In the genomic region with DNA sequence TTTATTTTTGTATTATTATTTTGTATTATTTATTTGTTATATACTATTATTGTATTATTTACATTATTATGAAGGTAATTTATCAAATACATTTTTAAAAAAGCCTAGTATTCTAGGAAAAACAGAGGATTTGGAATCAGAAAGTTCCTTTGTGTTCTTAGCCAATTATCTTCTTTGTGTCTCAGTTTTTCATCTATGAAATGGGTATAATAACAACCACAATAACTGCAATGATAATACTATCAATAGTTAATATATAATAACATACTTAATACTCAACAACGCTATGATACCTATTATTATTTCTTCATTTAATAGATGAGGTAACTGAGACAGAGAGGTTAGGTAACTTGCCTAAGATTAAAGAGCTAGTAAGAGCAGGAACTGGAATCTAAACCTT, we compare ENCODE assay signal across 29 cellular contexts.
"Had no signal": no experiment of that assay in that cellular context is flagged by ENCODE, and none has a peak within 500 bp of the region (broad histone marks: within the 10 kb centered on the region; RNA-seq: fewer than 3 reads in every experiment).

No MANE protein-coding gene starts in this region.

- ATAC-seq: activated CD8-positive, alpha-beta T cell treated with anti-CD3 and anti-CD28 coated beads for 36 hours; activated T-cell treated with anti-CD3 and anti-CD28 coated beads, Interleukin-2, amount 50 U/mL, for 4 hours; activated T-helper 17 cell treated with anti-CD3 and anti-CD28 coated beads, Interleukin-2, amount 50 U/mL, for 72 hours; esophagus mucosa; T-helper 17 cell had no signal

- H3K27me3 ChIP-seq: breast epithelium, cardiac muscle cell, dorsolateral prefrontal cortex had no signal

- H3K9me3 ChIP-seq: breast epithelium had no signal

- H3K36me3 ChIP-seq: breast epithelium had no signal

- FAIRE-seq: frontal cortex had no signal

- H3K4me1 ChIP-seq: breast epithelium had no signal

- H3K4me3 ChIP-seq: breast epithelium, cardiac muscle cell, coronary artery, dorsolateral prefrontal cortex had no signal

- DNase-seq: activated CD4-positive, alpha-beta T cell treated with anti-CD3 and anti-CD28 coated beads for 1 hour; activated CD4-positive, alpha-beta T cell treated with anti-CD3 and anti-CD28 coated beads for 4 hours; activated CD4-positive, alpha-beta T cell treated with anti-CD3 and anti-CD28 coated beads, Interleukin-2, amount 10 ng/mL, durations not matched to agents 7 days and 5 days; activated CD4-positive, alpha-beta T cell treated with anti-CD3 and anti-CD28 coated beads, Interleukin-2, amount 50 U/mL, for 4 hours; activated CD8-positive, alpha-beta memory T cell treated with anti-CD3 and anti-CD28 coated beads for 24 hours; activated CD8-positive, alpha-beta T cell treated with anti-CD3 and anti-CD28 coated beads for 36 hours; activated effector memory CD4-positive, alpha-beta T cell treated with Interleukin-2 at 50 U/mL for 16 hours; activated gamma-delta T cell treated with Interleukin-2 at 50 U/mL for 16 hours; activated naive CD4-positive, alpha-beta T cell treated with anti-CD3 and anti-CD28 coated beads, Interleukin-2, amount 50 U/mL, for 16 hours; activated naive CD4-positive, alpha-beta T cell treated with Interleukin-2 at 50 U/mL for 16 hours; activated T-cell treated with anti-CD3 and anti-CD28 coated beads, Interleukin-2, amount 50 U/mL, for 4 hours; amniotic stem cell; aorta; central memory CD4-positive, alpha-beta T cell; cerebellar nuclear complex; dorsolateral prefrontal cortex; effector memory CD4-positive, alpha-beta T cell; endodermal cell; foreskin fibroblast; head of caudate nucleus; T-helper 1 cell; T-helper 17 cell; T1000 had no signal

- H3K27ac ChIP-seq: breast epithelium, cardiac muscle cell, coronary artery, dorsolateral prefrontal cortex had no signal
